In genomic region chr2:229243880-229244560, GRCh38 we compare ENCODE assay signal across 16 cellular contexts. TPM values are rescaled to one million over a fixed set of nuclear protein-coding genes. Genes with fewer than 3 reads are reported as not detected.
"Had no signal": no experiment of that assay in that cellular context is flagged by ENCODE, and none has a peak within 500 bp of the region (broad histone marks: within the 10 kb centered on the region; RNA-seq: fewer than 3 reads in every experiment).

No MANE protein-coding gene starts in this region.

- H3K4me3 ChIP-seq: body of pancreas, hepatocyte, thoracic aorta had no signal

- H3K27ac ChIP-seq: body of pancreas, hepatocyte had no signal

- H3K27me3 ChIP-seq: body of pancreas, hepatocyte had no signal

- H3K36me3 ChIP-seq: thoracic aorta had no signal

- FAIRE-seq: urothelium cell line had no signal

- ATAC-seq: activated CD8-positive, alpha-beta T cell treated with anti-CD3 and anti-CD28 coated beads, Interleukin-2, amount 10 ng/mL, durations not matched to agents 7 days and 5 days; body of pancreas; stimulated activated naive CD8-positive, alpha-beta T cell treated with anti-CD3 and anti-CD28 coated beads, Interleukin-15, amount 100 ng/mL, for 72 hours had no signal

- H3K4me1 ChIP-seq: body of pancreas had no signal

- DNase-seq: activated CD4-positive, alpha-beta T cell treated with anti-CD3 and anti-CD28 coated beads for 48 hours; activated CD8-positive, alpha-beta memory T cell treated with anti-CD3 and anti-CD28 coated beads, Interleukin-2, amount 50 U/mL, for 48 hours; activated CD8-positive, alpha-beta T cell treated with anti-CD3 and anti-CD28 coated beads, Interleukin-2, amount 10 ng/mL, durations not matched to agents 7 days and 5 days; activated naive CD4-positive, alpha-beta T cell; dermis blood vessel endothelial cell; foreskin melanocyte; stimulated activated CD4-positive, alpha-beta T cell treated with anti-CD3 and anti-CD28 coated beads, Interleukin-4, amount 100 ng/mL, for 4 hours; stimulated activated naive CD8-positive, alpha-beta T cell treated with anti-CD3 and anti-CD28 coated beads, Interleukin-15, amount 100 ng/mL, for 72 hours had no signal

- H3K27ac Mint-ChIP-seq: activated CD8-positive, alpha-beta T cell treated with anti-CD3 and anti-CD28 coated beads, Interleukin-2, amount 10 ng/mL, durations not matched to agents 7 days and 5 days; activated T-helper 1 cell treated with anti-CD3 and anti-CD28 coated beads, Interleukin-12 subunit alpha, Interleukin-12 subunit beta, Interleukin-2, Interleukin-4 antibody, amounts not matched to agents 30 ng/mL and 10 ng/mL and 1 ng/mL, durations not matched to agents 14 hours and 24 hours and 36 hours; stimulated activated naive CD8-positive, alpha-beta T cell treated with anti-CD3 and anti-CD28 coated beads, Interleukin-15, amount 100 ng/mL, for 72 hours had no signal

- H3K4me3 Mint-ChIP-seq: activated CD8-positive, alpha-beta T cell treated with anti-CD3 and anti-CD28 coated beads, Interleukin-2, amount 10 ng/mL, durations not matched to agents 7 days and 5 days; activated T-helper 1 cell treated with anti-CD3 and anti-CD28 coated beads, Interleukin-12 subunit alpha, Interleukin-12 subunit beta, Interleukin-2, Interleukin-4 antibody, amounts not matched to agents 30 ng/mL and 10 ng/mL and 1 ng/mL, durations not matched to agents 14 hours and 24 hours and 36 hours; neural crest cell; stimulated activated naive CD8-positive, alpha-beta T cell treated with anti-CD3 and anti-CD28 coated beads, Interleukin-15, amount 100 ng/mL, for 72 hours had no signal

- H3K4me1 Mint-ChIP-seq: neural crest cell; stimulated activated naive CD8-positive, alpha-beta T cell treated with anti-CD3 and anti-CD28 coated beads, Interleukin-15, amount 100 ng/mL, for 72 hours had no signal

RNA-seq across cellular contexts. Expression of gene PID1, which starts 27.1 kb away (rescaled TPM):
- total RNA-seq: activated CD8-positive, alpha-beta T cell treated with anti-CD3 and anti-CD28 coated beads, Interleukin-2, amount 10 ng/mL, durations not matched to agents 7 days and 5 days; activated T-helper 1 cell treated with anti-CD3 and anti-CD28 coated beads, Interleukin-12 subunit alpha, Interleukin-12 subunit beta, Interleukin-2, Interleukin-4 antibody, amounts not matched to agents 30 ng/mL and 10 ng/mL and 1 ng/mL, durations not matched to agents 14 hours and 24 hours and 36 hours; osteocyte; T-helper 1 cell treated with Interleukin-12 subunit alpha and Interleukin-12 subunit beta and Interleukin-4 antibody, amounts not matched to agents 30 ng/mL and 1 ng/mL, for 36 hours had no signal
